Comparison of ENCODE assay signal across 17 cellular contexts in genomic region chr1:187870567-187870966, GRCh38.
DNase-seq lines count a peak whose midpoint lies in the region; ATAC-seq and TF ChIP-seq lines count a peak whose summit lies in the region.
"Had no signal": no experiment of that assay in that cellular context is flagged by ENCODE, and none has a peak within 500 bp of the region (broad histone marks: within the 10 kb centered on the region; RNA-seq: fewer than 3 reads in every experiment).

No MANE protein-coding gene starts in this region.

- peaks cover 0 to 6% of the 10 kb centered on the region in 2 experiments; a peak in 2 of 4 replicates for H3K4me1 ChIP-seq in SK-N-SH (ENCODE audit: control insufficient read depth in 1 of 2, insufficient read depth in 2 of 2, low read depth in 1 of 2, low read length in 1 of 2)
- no peaks in the 10 kb centered on the region for H3K4me1 ChIP-seq in adipocyte (ENCODE audit: control insufficient read depth, insufficient read depth, low read length)
- peaks cover 10% of the 10 kb centered on the region for H3K4me1 ChIP-seq in hepatocyte (ENCODE audit: insufficient read depth)
- H3K4me1 ChIP-seq: BLaER1 treated with 17β-estradiol and CSF1 and Interleukin-3, amounts not matched to agents 10 nM and 100 nM had no signal

- intact Hi-C loops in Right ventricle myocardium superior (cut with DNase I): no loop called here

- no peaks in the 10 kb centered on the region for H3K79me2 ChIP-seq in SK-N-SH (ENCODE audit: insufficient read depth)
- H3K79me2 ChIP-seq in hepatocyte: no peaks in the 10 kb centered on the region

- H3K4me2 ChIP-seq in SK-N-SH: no peak overlapping the region
- H3K4me2 ChIP-seq in hepatocyte: peak overlapping the region; percentile 9
- H3K4me2 ChIP-seq: BLaER1 treated with 17β-estradiol and CSF1 and Interleukin-3, amounts not matched to agents 10 nM and 100 nM; GM23338 had no signal

- H3K27me3 ChIP-seq in SK-N-SH (ENCODE audit: insufficient read depth): no peaks in the 10 kb centered on the region
- H3K27me3 ChIP-seq in adipocyte (replicated peaks; ENCODE audit: control insufficient read depth, insufficient read depth, low read length): no peaks in the 10 kb centered on the region
- no peaks in the 10 kb centered on the region for H3K27me3 ChIP-seq in hepatocyte
- H3K27me3 ChIP-seq: BLaER1 treated with 17β-estradiol and CSF1 and Interleukin-3, amounts not matched to agents 10 nM and 100 nM had no signal

- WGBS in SK-N-SH (ENCODE audit: low lambda C conversion rate): 56% methylated on average over 1 of the region's 1 CpG
- 58% methylated on average over 1 of the region's 1 CpG for WGBS in hepatocyte (ENCODE audit: low lambda C conversion rate, missing lambda C conversion rate)

- H3K9me2 ChIP-seq in SK-N-SH (no peaks in the 10 kb centered on the region), hepatocyte (replicated peaks; ENCODE audit: insufficient read depth) (no peaks in the 10 kb centered on the region)

- no peak for DNase-seq in SK-N-SH
- peak; percentile 66 for DNase-seq in adipocyte (ENCODE audit: low read depth)
- DNase-seq in hepatocyte (ENCODE audit: low spot score): no peak
- no peak for DNase-seq in H4 (ENCODE audit: low spot score)
- no peak for DNase-seq in HuH-7.5 (ENCODE audit: low spot score)
- no peak for DNase-seq in Right ventricle myocardium superior
- DNase-seq: 8988T; AML-193; CD4-positive, CD25-positive, alpha-beta regulatory T cell; DMS153; DMS79 treated with DMSO at 0.1 percent for 48 hours; EL; H9; IMR-90 had no signal

- POLR2A ChIA-PET in SK-N-SH (lab: Yijun Ruan, JAX): no interaction called here

- H2AFZ ChIP-seq in SK-N-SH (ENCODE audit: low read depth) (no peak overlapping the region), hepatocyte (no peak overlapping the region)
- H2AFZ ChIP-seq: GM23338 had no signal

- H3K36me3 ChIP-seq in SK-N-SH (replicated peaks in 1 of 2; ENCODE audit: control insufficient read depth in 1 of 2, insufficient read depth in 2 of 2, low read length in 1 of 2) (no peaks in the 10 kb centered on the region), adipocyte (ENCODE audit: control insufficient read depth, insufficient read depth, low read length, severe bottlenecking) (no peaks in the 10 kb centered on the region), hepatocyte (replicated peaks; ENCODE audit: insufficient read depth, low read depth) (no peaks in the 10 kb centered on the region)
- H3K36me3 ChIP-seq: BLaER1 treated with 17β-estradiol and CSF1 and Interleukin-3, amounts not matched to agents 10 nM and 100 nM had no signal

- H4K20me1 ChIP-seq in SK-N-SH (ENCODE audit: insufficient read depth) (no peaks in the 10 kb centered on the region), hepatocyte (ENCODE audit: insufficient read depth, poor library complexity, severe bottlenecking) (no peaks in the 10 kb centered on the region)
- H4K20me1 ChIP-seq: BLaER1 treated with 17β-estradiol and CSF1 and Interleukin-3, amounts not matched to agents 10 nM and 100 nM had no signal

- H3K9ac ChIP-seq in SK-N-SH (no peak overlapping the region), adipocyte (ENCODE audit: low read length) (no peak overlapping the region)
- H3K9ac ChIP-seq: BLaER1 treated with 17β-estradiol and CSF1 and Interleukin-3, amounts not matched to agents 10 nM and 100 nM had no signal

- H3F3A ChIP-seq in SK-N-SH (replicated peaks; ENCODE audit: insufficient read depth): no peaks in the 10 kb centered on the region

- H3K4me3 ChIP-seq in SK-N-SH (ENCODE audit: low read depth in 2 of 2, low read length in 1 of 2) (no peak overlapping the region), adipocyte (ENCODE audit: low read length) (no peak overlapping the region), hepatocyte (no peak overlapping the region)
- H3K4me3 ChIP-seq: BLaER1 treated with 17β-estradiol and CSF1 and Interleukin-3, amounts not matched to agents 10 nM and 100 nM; GM23338 had no signal

- H3K9me3 ChIP-seq in SK-N-SH (no peaks in the 10 kb centered on the region), adipocyte (ENCODE audit: control insufficient read depth, low read length) (no peaks in the 10 kb centered on the region), hepatocyte (ENCODE audit: low read depth) (no peaks in the 10 kb centered on the region)

- no peak for TF ChIP-seq RAD21 in SK-N-SH (IDR thresholded peaks at IDR 0.05; ENCODE audit: low read length)

- peak overlapping the region in 1 of 2 experiments; percentile 85; a peak in 2 of 4 replicates for H3K27ac ChIP-seq in SK-N-SH (ENCODE audit: low read depth in 2 of 2, low read length in 1 of 2)
- no peak overlapping the region for H3K27ac ChIP-seq in hepatocyte
- H3K27ac ChIP-seq: BLaER1 treated with 17β-estradiol and CSF1 and Interleukin-3, amounts not matched to agents 10 nM and 100 nM had no signal

- TF ChIP-seq EP300 in SK-N-SH (IDR thresholded peaks at IDR 0.05; ENCODE audit: borderline replicate concordance in 1 of 2, low read depth in 1 of 2, low read length in 1 of 2): no peak

- CTCF ChIA-PET in SK-N-SH (lab: Yijun Ruan, JAX): interaction anchor here (0.5 to 1.1 kb wide), 3 partner anchors 9 to 91 kb away, joined by 3 read pairs; no protein-coding TSS in a partner anchor

- ATAC-seq in SK-N-SH treated with all-trans-retinoic acid at 6 μM for 48 hours (peak; percentile 57; the same call in 2 of the 3 replicates), Right ventricle myocardium superior (ENCODE audit: poor library complexity) (no peak)
- ATAC-seq: GM23338 had no signal

- no peak for TF ChIP-seq CTCF in SK-N-SH (IDR thresholded peaks at IDR 0.05)
- no peak for TF ChIP-seq CTCF in hepatocyte (IDR thresholded peaks at IDR 0.05; ENCODE audit: poor library complexity)

TF ChIP-seq in SK-N-SH treated with all-trans-retinoic acid at 6 μM for 48 hours, 23 proteins besides CTCF, POLR2A, EP300 and RAD21:
- TF ChIP-seq ZNF70 (CRISPR knock-in tag; IDR thresholded peaks at IDR 0.05) (no peak), ZFP30 (CRISPR knock-in tag; IDR thresholded peaks at IDR 0.05) (no peak), PPARA (CRISPR knock-in tag; IDR thresholded peaks at IDR 0.05; ENCODE audit: borderline replicate concordance) (no peak), CSDC2 (CRISPR knock-in tag; IDR thresholded peaks at IDR 0.05) (no peak)

TF ChIP-seq in SK-N-SH, 30 proteins besides CTCF, POLR2A, EP300 and RAD21 (continues in another document):
- TF ChIP-seq RCOR1 (IDR thresholded peaks at IDR 0.05; ENCODE audit: low read length) (no peak), SIN3A (IDR thresholded peaks at IDR 0.05; ENCODE audit: borderline replicate concordance, low read depth, low read length) (no peak), USF2 (IDR thresholded peaks at IDR 0.05; ENCODE audit: borderline replicate concordance, low read depth, low read length) (no peak), MAX (IDR thresholded peaks at IDR 0.05; ENCODE audit: low read depth) (no peak), TCF12 (IDR thresholded peaks at IDR 0.05) (no peak), MXI1 (IDR thresholded peaks at IDR 0.05; ENCODE audit: low read depth, low read length) (no peak), JUND (IDR thresholded peaks at IDR 0.05) (no peak), TEAD4 (IDR thresholded peaks at IDR 0.05; ENCODE audit: borderline replicate concordance, insufficient read depth) (no peak), FOXM1 (IDR thresholded peaks at IDR 0.05; ENCODE audit: low read depth) (no peak), ELF1 (IDR thresholded peaks at IDR 0.05) (no peak), CHD2 (IDR thresholded peaks at IDR 0.05; ENCODE audit: low read length, partially characterized antibody) (no peak), REST (IDR thresholded peaks at IDR 0.05; ENCODE audit: low read depth, low read length) (no peak), RXRA (IDR thresholded peaks at IDR 0.05; ENCODE audit: borderline replicate concordance, low read depth) (no peak), EZH2phosphoT487 (IDR thresholded peaks at IDR 0.05; ENCODE audit: borderline replicate concordance, low read depth) (no peak), TAF1 (IDR thresholded peaks at IDR 0.05; ENCODE audit: borderline replicate concordance, low read depth, low read length) (no peak), GATA2 (CRISPR knock-in tag; IDR thresholded peaks at IDR 0.05) (no peak)
